In the genomic region with DNA sequence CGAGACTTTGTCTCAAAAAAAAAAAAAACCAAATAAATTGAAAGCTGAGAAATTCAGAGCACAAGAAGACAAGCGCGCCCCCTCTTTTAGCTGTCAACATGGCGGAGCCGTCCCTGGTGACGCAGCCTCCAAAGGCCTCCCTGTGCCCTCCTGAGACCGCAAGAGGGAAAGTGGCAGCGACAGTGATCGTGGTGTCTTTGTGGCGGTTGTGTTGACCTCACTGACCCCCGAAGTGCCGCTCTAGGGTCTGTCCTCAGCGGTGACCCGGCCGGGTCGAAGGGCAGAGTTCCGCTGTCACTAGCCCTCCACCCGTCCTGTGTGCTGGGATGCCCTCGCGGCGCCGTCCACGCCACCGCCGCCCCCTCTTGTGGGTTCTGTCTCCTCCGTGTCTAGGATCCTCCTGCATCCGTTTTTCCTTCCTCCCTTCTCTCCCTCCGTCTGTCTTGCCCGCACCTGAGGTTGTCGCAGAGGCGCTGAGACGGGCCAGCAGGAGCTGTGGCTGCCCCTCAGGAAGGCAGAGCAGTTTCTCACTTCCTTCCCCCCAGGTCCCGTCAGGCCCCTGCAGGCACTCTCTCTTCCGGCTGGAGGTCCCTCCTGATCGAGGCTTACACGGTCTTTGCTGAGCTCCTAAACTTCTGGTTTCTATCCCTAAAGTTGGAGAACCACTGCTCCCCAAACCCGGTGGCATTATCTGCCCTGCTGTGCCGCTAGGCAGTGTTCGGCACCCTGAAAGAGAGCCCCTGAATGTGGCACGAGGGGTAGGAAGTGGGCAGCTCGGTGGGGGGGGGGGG, we compare ENCODE assay signal across 9 cellular contexts. TPM values are rescaled to one million over a fixed set of nuclear protein-coding genes. Genes with fewer than 3 reads are reported as not detected.
DNase-seq lines count a peak whose midpoint lies in the region; ATAC-seq and TF ChIP-seq lines count a peak whose summit lies in the region.
"Had no signal": no experiment of that assay in that cellular context is flagged by ENCODE, and none has a peak within 500 bp of the region (broad histone marks: within the 10 kb centered on the region; RNA-seq: fewer than 3 reads in every experiment).

No MANE protein-coding gene starts in this region.

- H3K4me3 ChIP-seq in AG04450 (ENCODE audit: low read depth, low read length) (no peak overlapping the region), mucosa of stomach (ENCODE audit: low read length) (no peak overlapping the region), WERI-Rb-1 (ENCODE audit: low read depth, low read length) (no peak overlapping the region)

- H3K27ac ChIP-seq in AG04450 (ENCODE audit: low read depth, low read length) (peak overlapping the region; percentile 31), WERI-Rb-1 (no peak overlapping the region)

- no peak for TF ChIP-seq CTCF in AG04450 (IDR thresholded peaks at IDR 0.05; ENCODE audit: low read depth, low read length)
- no peak for TF ChIP-seq CTCF in WERI-Rb-1 (IDR thresholded peaks at IDR 0.05; ENCODE audit: low read depth, low read length)

- H3K27me3 ChIP-seq in AG04450 (ENCODE audit: control insufficient read depth, insufficient read depth, low read length) (no peaks in the 10 kb centered on the region), mucosa of stomach (ENCODE audit: control insufficient read depth, insufficient read depth, low read length) (no peaks in the 10 kb centered on the region), WERI-Rb-1 (ENCODE audit: insufficient read depth, low read depth, severe bottlenecking) (no peaks in the 10 kb centered on the region)

- H3K9ac ChIP-seq in mucosa of stomach (ENCODE audit: low read length) = peak overlapping the region; percentile 48

- ATAC-seq in HG03354 (IDR thresholded peaks at IDR 0.05; ENCODE audit: poor library complexity, severe bottlenecking, unreplicated experiment) (peak; percentile 51), GM19397 (IDR thresholded peaks at IDR 0.05; ENCODE audit: unreplicated experiment) (no peak)

- CTCF ChIA-PET in AG04450 (lab: Charles Lee) = interaction anchor here (0.5 to 0.9 kb wide), 2 partner anchors 25 to 107 kb away, joined by 6 to 7 read pairs; no protein-coding TSS in a partner anchor

- POLR2A ChIA-PET in AG04450 (lab: Yijun Ruan, JAX) = interaction anchor here (0.5 to 1.1 kb wide), 2 partner anchors 46 to 86 kb away, joined by 3 read pairs; no protein-coding TSS in a partner anchor

- H3K9me3 ChIP-seq in AG04450 (ENCODE audit: control insufficient read depth, insufficient read depth, low read length) (no peaks in the 10 kb centered on the region), mucosa of stomach (ENCODE audit: control insufficient read depth, low read length) (no peaks in the 10 kb centered on the region), WERI-Rb-1 (ENCODE audit: severe bottlenecking) (no peaks in the 10 kb centered on the region)

- no peaks in the 10 kb centered on the region for H3K36me3 ChIP-seq in mucosa of stomach (ENCODE audit: control insufficient read depth, insufficient read depth, low read length)
- peaks cover 95% of the 10 kb centered on the region for H3K36me3 ChIP-seq in WERI-Rb-1

- peaks cover 15% of the 10 kb centered on the region for H3K4me1 ChIP-seq in mucosa of stomach (ENCODE audit: control insufficient read depth, insufficient read depth, low read length)

- DNase-seq in AG04450 (ENCODE audit: low read depth, low spot score) (no peak), SIG-M5 treated with dmso at 0.1 percent for 504 hours (lab: John Stamatoyannopoulos, UW; ENCODE audit: unreplicated experiment) (no peak), WERI-Rb-1 (no peak), NCI-H1930 (lab: John Stamatoyannopoulos, UW) (no peak)
- peak; percentile 29 for DNase-seq in activated naive CD4-positive, alpha-beta T cell treated with Interleukin-2 at 50 U/mL for 16 hours
- DNase-seq: NCI-H1048 had no signal

RNA-seq across cellular contexts. Expression of a gene that starts 7.2 kb away (rescaled TPM):
- 6.1 and 7.1 TPM in 2 replicates for polyA plus RNA-seq in AG04450 (2011; rRNA removed)
- polyA minus RNA-seq in AG04450 (2011; rRNA and poly(A)+ RNA removed) = 7.1 and 7.3 TPM in 2 replicates

RNA-seq across cellular contexts. Expression of a gene that starts 13.8 kb away (rescaled TPM):
- polyA plus RNA-seq in AG04450 (2011; rRNA removed) = not detected in 2 replicates
- polyA minus RNA-seq in AG04450 (2011; rRNA and poly(A)+ RNA removed) = not detected in 2 replicates

RNA-seq across cellular contexts. Expression of a gene that starts 49.0 kb away (rescaled TPM):
- polyA plus RNA-seq in AG04450 (2011; rRNA removed) = 103 and 125 TPM in 2 replicates
- polyA minus RNA-seq in AG04450 (2011; rRNA and poly(A)+ RNA removed) = 82.2 and 114 TPM in 2 replicates

RNA-seq across cellular contexts. Expression of a gene that starts 52.4 kb away (rescaled TPM):
- 7.7 and 10.6 TPM in 2 replicates for polyA plus RNA-seq in AG04450 (2011; rRNA removed)
- 30.3 and 31.2 TPM in 2 replicates for polyA minus RNA-seq in AG04450 (2011; rRNA and poly(A)+ RNA removed)
